ENCODE assay signal across 11 cellular contexts in genomic region chr5:122501087-122501435, GRCh38.
DNase-seq lines count a peak whose midpoint lies in the region; TF ChIP-seq lines count a peak whose summit lies in the region.
"Had no signal": no experiment of that assay in that cellular context is flagged by ENCODE, and none has a peak within 500 bp of the region (broad histone marks: within the 10 kb centered on the region; RNA-seq: fewer than 3 reads in every experiment).

No MANE protein-coding gene starts in this region.

- H3K27me3 ChIP-seq in KMS-11 (ENCODE audit: insufficient read depth, low read depth) (no peaks in the 10 kb centered on the region), smooth muscle cell (ENCODE audit: low read depth) (no peaks in the 10 kb centered on the region)
- H3K27me3 ChIP-seq: BLaER1 treated with 17β-estradiol and CSF1 and Interleukin-3, amounts not matched to agents 10 nM and 100 nM had no signal

- TF ChIP-seq CTCF in KMS-11 (conservative IDR thresholded peaks at IDR 0.05; ENCODE audit: low read depth, low read length) (0 out of 2 replicates have a peak, but pooled peaks have one; percentile 5), cardiac fibroblast (IDR thresholded peaks at IDR 0.05; ENCODE audit: low read depth, low read length) (no peak), smooth muscle cell (IDR thresholded peaks at IDR 0.05; ENCODE audit: borderline replicate concordance, insufficient read depth, poor library complexity, severe bottlenecking) (no peak)

- DNase-seq in cardiac fibroblast (ENCODE audit: low read depth in 2 of 2) = peak; percentile 33 to 69
- DNase-seq in iris pigment epithelial cell (ENCODE audit: low read depth) = peak; percentile 8
- DNase-seq in smooth muscle cell (lab: John Stamatoyannopoulos, UW; ENCODE audit: unreplicated experiment) = no peak
- no peak for DNase-seq in ureter (ENCODE audit: low spot score)
- DNase-seq in NCI-H748 (lab: John Stamatoyannopoulos, UW; ENCODE audit: unreplicated experiment) = no peak
- DNase-seq in DMS153 treated with DMSO at 0.1 percent for 48 hours (lab: John Stamatoyannopoulos, UW; ENCODE audit: unreplicated experiment) = no peak
- no peak for DNase-seq in NCI-H1417 treated with DMSO at 0.1 percent for 48 hours (lab: John Stamatoyannopoulos, UW)
- DNase-seq: activated T-cell treated with anti-CD3 and anti-CD28 coated beads, Interleukin-2, amount 50 U/mL, for 1 hour; NCI-H1092 had no signal

- H3K4me3 ChIP-seq in KMS-11 (IDR thresholded peaks at IDR 0.05; ENCODE audit: insufficient read depth, low read depth, low read length) (no peak overlapping the region), cardiac fibroblast (replicated peaks in 1 of 2; ENCODE audit: low read depth in 2 of 2, low read length in 2 of 2) (no peak overlapping the region), smooth muscle cell (no peak overlapping the region)
- H3K4me3 ChIP-seq: BLaER1 treated with 17β-estradiol and CSF1 and Interleukin-3, amounts not matched to agents 10 nM and 100 nM had no signal

- no peak overlapping the region for H3K4me2 ChIP-seq in KMS-11
- peak overlapping the region; percentile 80 for H3K4me2 ChIP-seq in smooth muscle cell
- H3K4me2 ChIP-seq: BLaER1 treated with 17β-estradiol and CSF1 and Interleukin-3, amounts not matched to agents 10 nM and 100 nM had no signal

- H3K4me1 ChIP-seq in KMS-11 (ENCODE audit: low read depth, poor library complexity, severe bottlenecking) = no peaks in the 10 kb centered on the region
- peaks cover 5% of the 10 kb centered on the region for H3K4me1 ChIP-seq in smooth muscle cell (ENCODE audit: low read depth)

- H3K9ac ChIP-seq in KMS-11 (no peak overlapping the region), smooth muscle cell (ENCODE audit: low read depth) (no peak overlapping the region)

- H2AFZ ChIP-seq in KMS-11 (ENCODE audit: low read depth) (no peak overlapping the region), smooth muscle cell (ENCODE audit: low read depth) (peak overlapping the region; percentile 93)

- 9% methylated on average over 2 of the region's 2 CpGs for WGBS in smooth muscle cell (ENCODE audit: low lambda C conversion rate)

- no peaks in the 10 kb centered on the region for H3K9me3 ChIP-seq in smooth muscle cell (replicated peaks; ENCODE audit: low read depth)
- H3K9me3 ChIP-seq: BLaER1 treated with 17β-estradiol and CSF1 and Interleukin-3, amounts not matched to agents 10 nM and 100 nM had no signal

- H3F3A ChIP-seq in smooth muscle cell (ENCODE audit: low read depth) = no peaks in the 10 kb centered on the region

- H3K36me3 ChIP-seq in KMS-11 (ENCODE audit: insufficient read depth) (no peaks in the 10 kb centered on the region), smooth muscle cell (ENCODE audit: low read depth) (no peaks in the 10 kb centered on the region)
- H3K36me3 ChIP-seq: BLaER1 treated with 17β-estradiol and CSF1 and Interleukin-3, amounts not matched to agents 10 nM and 100 nM had no signal

- H3K79me2 ChIP-seq in KMS-11 (ENCODE audit: insufficient read depth, low read depth) = no peaks in the 10 kb centered on the region
- H3K79me2 ChIP-seq in smooth muscle cell (ENCODE audit: low read depth) = no peaks in the 10 kb centered on the region

- H3K27ac ChIP-seq in KMS-11 (no peak overlapping the region), smooth muscle cell (ENCODE audit: low read depth) (peak overlapping the region; percentile 13)
- H3K27ac ChIP-seq: BLaER1 treated with 17β-estradiol and CSF1 and Interleukin-3, amounts not matched to agents 10 nM and 100 nM had no signal

- no peaks in the 10 kb centered on the region for H4K20me1 ChIP-seq in KMS-11 (ENCODE audit: insufficient read depth)
- H4K20me1 ChIP-seq in smooth muscle cell (ENCODE audit: low read depth) = no peaks in the 10 kb centered on the region
- H4K20me1 ChIP-seq: BLaER1 treated with 17β-estradiol and CSF1 and Interleukin-3, amounts not matched to agents 10 nM and 100 nM had no signal

Comparison
In these comparisons a context has a peak if more than half of its experiments do, and no peak if none do; other contexts are left out.
1. DNase-seq: peak in cardiac fibroblast (2 of 2) and iris pigment epithelial cell (single experiment); none in smooth muscle cell (single experiment), ureter (single experiment), NCI-H748 (single experiment), DMS153 treated with DMSO at 0.1 percent for 48 hours (single experiment) and NCI-H1417 treated with DMSO at 0.1 percent for 48 hours (single experiment).